Comparison of ENCODE assay signal across 9 cellular contexts in genomic region chrX:131068945-131069719, GRCh38. TPM values are rescaled to one million over a fixed set of nuclear protein-coding genes. Genes with fewer than 3 reads are reported as not detected.
A peak's percentile ranks its signal among the peaks of the same experiment; 100 is the strongest.
DNase-seq lines count a peak whose midpoint lies in the region; ATAC-seq and TF ChIP-seq lines count a peak whose summit lies in the region.
"Had no signal": no experiment of that assay in that cellular context is flagged by ENCODE, and none has a peak within 500 bp of the region (broad histone marks: within the 10 kb centered on the region; RNA-seq: fewer than 3 reads in every experiment).

No MANE protein-coding gene starts in this region.

- H3K27me3 Mint-ChIP-seq in activated CD8-positive, alpha-beta T cell treated with anti-CD3 and anti-CD28 coated beads for 36 hours = peaks cover 35% of the 10 kb centered on the region

- CTCF ChIA-PET in activated CD8-positive, alpha-beta T cell treated with anti-CD3 and anti-CD28 coated beads for 36 hours (lab: Charles Lee) = interaction anchor here (0.7 to 1.4 kb wide), 2 partner anchors 9 to 10 kb away, joined by 3 to 6 read pairs; no protein-coding TSS in a partner anchor

- H3K36me3 Mint-ChIP-seq in activated CD8-positive, alpha-beta T cell treated with anti-CD3 and anti-CD28 coated beads for 36 hours (ENCODE audit: low read depth) = no peaks in the 10 kb centered on the region

- no peaks in the 10 kb centered on the region for H3K4me1 ChIP-seq in esophagus muscularis mucosa
- H3K4me1 ChIP-seq: Caco-2 had no signal

- peak; percentile 67 for ATAC-seq in HG02938 (IDR thresholded peaks at IDR 0.05; ENCODE audit: unreplicated experiment)
- ATAC-seq in activated CD8-positive, alpha-beta T cell treated with anti-CD3 and anti-CD28 coated beads for 36 hours = peak; percentile 34
- no peak for ATAC-seq in GM21786 (IDR thresholded peaks at IDR 0.05; ENCODE audit: unreplicated experiment)

- no peak overlapping the region for H3K27ac ChIP-seq in esophagus muscularis mucosa (replicated peaks in 1 of 4)

- no peaks in the 10 kb centered on the region for H3K9me3 Mint-ChIP-seq in activated CD8-positive, alpha-beta T cell treated with anti-CD3 and anti-CD28 coated beads for 36 hours

- H3K4me1 Mint-ChIP-seq in activated CD8-positive, alpha-beta T cell treated with anti-CD3 and anti-CD28 coated beads for 36 hours (ENCODE audit: low read depth) = no peaks in the 10 kb centered on the region

- TF ChIP-seq CTCF in activated CD8-positive, alpha-beta T cell treated with anti-CD3 and anti-CD28 coated beads for 36 hours (IDR thresholded peaks at IDR 0.05) = peak; percentile 22
- TF ChIP-seq CTCF in esophagus muscularis mucosa (IDR thresholded peaks at IDR 0.05) = peak in 1 of 3 experiments; percentile 15

- peaks cover 0 to 61% (median 13%) of the 10 kb centered on the region in 4 donors for H3K27me3 ChIP-seq in esophagus muscularis mucosa

- DNase-seq in SKM-1 treated with dmso at 0.1 percent for 144 hours (lab: John Stamatoyannopoulos, UW; ENCODE audit: unreplicated experiment) (peak; percentile 1), SKM-1 (lab: John Stamatoyannopoulos, UW; ENCODE audit: unreplicated experiment) (no peak), kidney tubule cell (ENCODE audit: low spot score) (peak; percentile 10), NCI-H187 treated with DMSO at 0.1 percent for 48 hours (lab: John Stamatoyannopoulos, UW) (no peak), esophagus muscularis mucosa (ENCODE audit: extremely low spot score) (no peak)
- peak; percentile 41 for DNase-seq in activated CD8-positive, alpha-beta T cell treated with anti-CD3 and anti-CD28 coated beads for 36 hours

- no peak overlapping the region for H3K4me3 ChIP-seq in esophagus muscularis mucosa

- TF ChIP-seq POLR2A in esophagus muscularis mucosa (IDR thresholded peaks at IDR 0.05; ENCODE audit: low read depth) = no peak

- H3K4me3 Mint-ChIP-seq in activated CD8-positive, alpha-beta T cell treated with anti-CD3 and anti-CD28 coated beads for 36 hours = no peak overlapping the region

- H3K9me3 ChIP-seq in esophagus muscularis mucosa = no peaks in the 10 kb centered on the region
- H3K9me3 ChIP-seq: Caco-2 had no signal

- H3K36me3 ChIP-seq in esophagus muscularis mucosa = no peaks in the 10 kb centered on the region

- POLR2A ChIA-PET in activated CD8-positive, alpha-beta T cell treated with anti-CD3 and anti-CD28 coated beads for 36 hours (lab: Charles Lee) = no interaction called here

- no peak for TF ChIP-seq EP300 in esophagus muscularis mucosa (IDR thresholded peaks at IDR 0.05)

- no peak overlapping the region for H3K27ac Mint-ChIP-seq in activated CD8-positive, alpha-beta T cell treated with anti-CD3 and anti-CD28 coated beads for 36 hours

- intact Hi-C loops in activated CD8-positive, alpha-beta T cell treated with anti-CD3 and anti-CD28 coated beads for 36 hours (cut with micrococcal nuclease) = no loop called here
- intact Hi-C loops in esophagus muscularis mucosa (cut with DNase I) = no loop called here

- 42% methylated on average over 11 of the region's 26 CpGs for WGBS in esophagus muscularis mucosa

RNA-seq across cellular contexts. Expression of gene ARHGAP36, which starts 11.0 kb away (rescaled TPM):
- total RNA-seq in activated CD8-positive, alpha-beta T cell treated with anti-CD3 and anti-CD28 coated beads for 36 hours = not detected
- total RNA-seq in esophagus muscularis mucosa = 1 to 10 TPM in 1 of 4 donors, under 1 TPM in 2, not detected in 1; 0.32 to 1.2 (median 0.34) TPM
- total RNA-seq: Caco-2 had no signal

Comparison
In these comparisons a context has a peak if more than half of its experiments do, and no peak if none do; other contexts are left out.
1. DNase-seq: peak in SKM-1 treated with dmso at 0.1 percent for 144 hours (single experiment), activated CD8-positive, alpha-beta T cell treated with anti-CD3 and anti-CD28 coated beads for 36 hours (single experiment) and kidney tubule cell (single experiment); none in SKM-1 (single experiment), NCI-H187 treated with DMSO at 0.1 percent for 48 hours (single experiment) and esophagus muscularis mucosa (single experiment).